In genomic region chr2:240403358-240404104, GRCh38 we compare ENCODE assay signal across 19 cellular contexts. TPM values are rescaled to one million over a fixed set of nuclear protein-coding genes. Genes with fewer than 3 reads are reported as not detected.
DNase-seq lines count a peak whose midpoint lies in the region; ATAC-seq and TF ChIP-seq lines count a peak whose summit lies in the region.
"Had no signal": no experiment of that assay in that cellular context is flagged by ENCODE, and none has a peak within 500 bp of the region (broad histone marks: within the 10 kb centered on the region; RNA-seq: fewer than 3 reads in every experiment).

No MANE protein-coding gene starts in this region.

- H3K9me3 Mint-ChIP-seq in activated naive CD4-positive, alpha-beta T cell treated with anti-CD3 and anti-CD28 coated beads, Interleukin-2, amount 50 U/mL, for 24 hours = no peaks in the 10 kb centered on the region
- no peaks in the 10 kb centered on the region for H3K9me3 Mint-ChIP-seq in endodermal cell
- no peaks in the 10 kb centered on the region for H3K9me3 Mint-ChIP-seq in stimulated activated effector memory CD8-positive, alpha-beta T cell treated with anti-CD3 and anti-CD28 coated beads, Interleukin-12 subunit alpha, Interleukin-12 subunit beta, amount 100 ng/mL, for 72 hours
- H3K9me3 Mint-ChIP-seq: dendritic cell treated with granulocyte-macrophage colony-stimulating factor and Interleukin-4, amounts not matched to agents 40 ng/mL and 50 ng/mL, for 4 days had no signal

- H3K9me2 ChIP-seq in MM.1S (replicated peaks; ENCODE audit: insufficient read depth, low read length) = no peaks in the 10 kb centered on the region

- H3K4me3 ChIP-seq in MM.1S (ENCODE audit: low read length) (no peak overlapping the region), endodermal cell (ENCODE audit: low read length) (no peak overlapping the region), breast epithelium (no peak overlapping the region)
- H3K4me3 ChIP-seq: GM23248, left ventricle myocardium inferior, right lobe of liver, vagina had no signal

- ATAC-seq in stimulated activated effector memory CD8-positive, alpha-beta T cell treated with anti-CD3 and anti-CD28 coated beads, Interleukin-12 subunit alpha, Interleukin-12 subunit beta, amount 100 ng/mL, for 72 hours = no peak
- ATAC-seq in HG02763 (IDR thresholded peaks at IDR 0.05; ENCODE audit: unreplicated experiment) = no peak
- ATAC-seq: foreskin keratinocyte, right lobe of liver had no signal

- no peaks in the 10 kb centered on the region for H3K79me2 ChIP-seq in MM.1S (ENCODE audit: low read length)

- H3K27ac ChIP-seq in MM.1S (ENCODE audit: low read length) (no peak overlapping the region; the same call in 1 of the 2 replicates), endodermal cell (ENCODE audit: low read depth, low read length) (no peak overlapping the region), breast epithelium (no peak overlapping the region)
- H3K27ac ChIP-seq: foreskin keratinocyte, GM23248, left ventricle myocardium inferior, right lobe of liver, vagina had no signal

- no peaks in the 10 kb centered on the region for H3K36me3 ChIP-seq in MM.1S (replicated peaks; ENCODE audit: insufficient read depth, low read length)
- H3K36me3 ChIP-seq in endodermal cell (ENCODE audit: control insufficient read depth, insufficient read depth, low read length) = no peaks in the 10 kb centered on the region
- no peaks in the 10 kb centered on the region for H3K36me3 ChIP-seq in breast epithelium
- H3K36me3 ChIP-seq: left ventricle myocardium inferior, right lobe of liver, vagina had no signal

- peak overlapping the region; percentile 59 for H3K4me3 Mint-ChIP-seq in activated naive CD4-positive, alpha-beta T cell treated with anti-CD3 and anti-CD28 coated beads, Interleukin-2, amount 50 U/mL, for 24 hours
- H3K4me3 Mint-ChIP-seq in endodermal cell = no peak overlapping the region
- no peak overlapping the region for H3K4me3 Mint-ChIP-seq in stimulated activated effector memory CD8-positive, alpha-beta T cell treated with anti-CD3 and anti-CD28 coated beads, Interleukin-12 subunit alpha, Interleukin-12 subunit beta, amount 100 ng/mL, for 72 hours
- H3K4me3 Mint-ChIP-seq: brain; dendritic cell treated with granulocyte-macrophage colony-stimulating factor and Interleukin-4, amounts not matched to agents 40 ng/mL and 50 ng/mL, for 4 days had no signal

- H3K4me2 ChIP-seq in MM.1S (ENCODE audit: low read depth, low read length) = peak overlapping the region; percentile 24; the same call in 1 of the 2 replicates

- intact Hi-C loops in breast epithelium (cut with DNase I; ENCODE audit: low total_unique reads) = no loop called here

- no peaks in the 10 kb centered on the region for H3K36me3 Mint-ChIP-seq in activated naive CD4-positive, alpha-beta T cell treated with anti-CD3 and anti-CD28 coated beads, Interleukin-2, amount 50 U/mL, for 24 hours
- H3K36me3 Mint-ChIP-seq in endodermal cell (ENCODE audit: low read depth) = no peaks in the 10 kb centered on the region
- no peaks in the 10 kb centered on the region for H3K36me3 Mint-ChIP-seq in stimulated activated effector memory CD8-positive, alpha-beta T cell treated with anti-CD3 and anti-CD28 coated beads, Interleukin-12 subunit alpha, Interleukin-12 subunit beta, amount 100 ng/mL, for 72 hours
- H3K36me3 Mint-ChIP-seq: brain had no signal

- H4K20me1 ChIP-seq in MM.1S (ENCODE audit: insufficient read depth, low read length) = no peaks in the 10 kb centered on the region

- H3K9ac ChIP-seq in MM.1S (ENCODE audit: low read length) (no peak overlapping the region), endodermal cell (ENCODE audit: extremely low read depth, low read length, poor library complexity, severe bottlenecking) (no peak overlapping the region)
- H3K9ac ChIP-seq: GM23248 had no signal

- peaks cover 13% of the 10 kb centered on the region for H3K4me1 Mint-ChIP-seq in activated naive CD4-positive, alpha-beta T cell treated with anti-CD3 and anti-CD28 coated beads, Interleukin-2, amount 50 U/mL, for 24 hours
- H3K4me1 Mint-ChIP-seq in endodermal cell = no peaks in the 10 kb centered on the region
- peaks cover 11% of the 10 kb centered on the region for H3K4me1 Mint-ChIP-seq in stimulated activated effector memory CD8-positive, alpha-beta T cell treated with anti-CD3 and anti-CD28 coated beads, Interleukin-12 subunit alpha, Interleukin-12 subunit beta, amount 100 ng/mL, for 72 hours

- H3K27me3 ChIP-seq in MM.1S (replicated peaks; ENCODE audit: insufficient read depth, low read length) = peaks cover 52% of the 10 kb centered on the region
- H3K27me3 ChIP-seq in endodermal cell (ENCODE audit: control insufficient read depth, insufficient read depth, low read length, poor library complexity, severe bottlenecking) = no peaks in the 10 kb centered on the region
- H3K27me3 ChIP-seq in breast epithelium = peaks cover 0 to 6% of the 10 kb centered on the region in 2 donors
- H3K27me3 ChIP-seq: right lobe of liver, vagina had no signal

- TF ChIP-seq CTCF in MM.1S (IDR thresholded peaks at IDR 0.05; ENCODE audit: low read length) (no peak), endodermal cell (conservative IDR thresholded peaks at IDR 0.05) (no peak), breast epithelium (IDR thresholded peaks at IDR 0.05) (no peak)

- no peaks in the 10 kb centered on the region for H3K27me3 Mint-ChIP-seq in activated naive CD4-positive, alpha-beta T cell treated with anti-CD3 and anti-CD28 coated beads, Interleukin-2, amount 50 U/mL, for 24 hours
- H3K27me3 Mint-ChIP-seq in endodermal cell (ENCODE audit: insufficient read depth) = peaks cover 1% of the 10 kb centered on the region

- DNase-seq in activated naive CD4-positive, alpha-beta T cell treated with Interleukin-2 at 50 U/mL for 16 hours = no peak
- peak; percentile 30 for DNase-seq in MM.1S
- DNase-seq in endodermal cell = peak; percentile 34
- no peak for DNase-seq in stimulated activated effector memory CD8-positive, alpha-beta T cell treated with anti-CD3 and anti-CD28 coated beads, Interleukin-12 subunit alpha, Interleukin-12 subunit beta, amount 100 ng/mL, for 72 hours (ENCODE audit: low spot score in 2 of 2)
- no peak for DNase-seq in NCI-H2196 treated with DMSO at 0.1 percent for 48 hours (lab: John Stamatoyannopoulos, UW; ENCODE audit: unreplicated experiment)
- no peak for DNase-seq in breast epithelium (ENCODE audit: low spot score in 2 of 2)
- DNase-seq: foreskin keratinocyte; GM23248; left ventricle myocardium inferior; NCI-H1694 treated with DMSO at 0.1 percent for 48 hours; NCI-H446; NK-92 treated with Interleukin-12 subunit alpha and Interleukin-12 subunit beta, amount 100 ng/mL, for 24 hours; occipital lobe had no signal

- no peaks in the 10 kb centered on the region for H3F3A ChIP-seq in MM.1S (ENCODE audit: insufficient read depth, low read length)

- H3K4me1 ChIP-seq in MM.1S (ENCODE audit: low read length) (no peaks in the 10 kb centered on the region), endodermal cell (ENCODE audit: control insufficient read depth, insufficient read depth, low read length) (no peaks in the 10 kb centered on the region), breast epithelium (no peaks in the 10 kb centered on the region)
- H3K4me1 ChIP-seq: foreskin keratinocyte, left ventricle myocardium inferior, right lobe of liver had no signal

- no peak overlapping the region for H3K27ac Mint-ChIP-seq in activated naive CD4-positive, alpha-beta T cell treated with anti-CD3 and anti-CD28 coated beads, Interleukin-2, amount 50 U/mL, for 24 hours
- H3K27ac Mint-ChIP-seq in endodermal cell = no peak overlapping the region
- peak overlapping the region; percentile 41 for H3K27ac Mint-ChIP-seq in stimulated activated effector memory CD8-positive, alpha-beta T cell treated with anti-CD3 and anti-CD28 coated beads, Interleukin-12 subunit alpha, Interleukin-12 subunit beta, amount 100 ng/mL, for 72 hours
- H3K27ac Mint-ChIP-seq: brain; dendritic cell treated with granulocyte-macrophage colony-stimulating factor and Interleukin-4, amounts not matched to agents 40 ng/mL and 50 ng/mL, for 4 days had no signal

- H3K9me3 ChIP-seq in MM.1S (replicated peaks; ENCODE audit: insufficient read depth, low read length) = no peaks in the 10 kb centered on the region
- no peaks in the 10 kb centered on the region for H3K9me3 ChIP-seq in endodermal cell (ENCODE audit: control insufficient read depth, low read length)
- H3K9me3 ChIP-seq in breast epithelium = no peaks in the 10 kb centered on the region
- H3K9me3 ChIP-seq: left ventricle myocardium inferior, right lobe of liver, vagina had no signal

- H2AFZ ChIP-seq in MM.1S (ENCODE audit: low read length) = no peak overlapping the region
- H2AFZ ChIP-seq: GM23248 had no signal

- TF ChIP-seq POLR2A in breast epithelium (IDR thresholded peaks at IDR 0.05) = no peak

- 84 to 93% methylated on average over 11 to 19 of the region's 19 CpGs for WGBS in endodermal cell (ENCODE audit: insufficient coverage in 1 of 2, insufficient read length in 1 of 2), 2 experiments

RNA-seq across cellular contexts. Expression of gene GPC1, which starts 31.9 kb away (rescaled TPM):
- 10 to 100 TPM; 37.8 to 69.7 TPM for total RNA-seq in endodermal cell
- polyA plus RNA-seq in endodermal cell (2013, experiment 1 of 2) = 55.9 TPM
- polyA plus RNA-seq in endodermal cell (2013, experiment 2 of 2) = 56.9 TPM
- total RNA-seq in breast epithelium = 10 to 100 TPM; 13.8 to 56.3 (median 21.0) TPM

Comparison
In these comparisons a context has a peak if more than half of its experiments do, and no peak if none do; other contexts are left out.
1. DNase-seq: peak in MM.1S (single experiment) and endodermal cell (single experiment); none in activated naive CD4-positive, alpha-beta T cell treated with Interleukin-2 at 50 U/mL for 16 hours (single experiment), stimulated activated effector memory CD8-positive, alpha-beta T cell treated with anti-CD3 and anti-CD28 coated beads, Interleukin-12 subunit alpha, Interleukin-12 subunit beta, amount 100 ng/mL, for 72 hours (0 of 2), NCI-H2196 treated with DMSO at 0.1 percent for 48 hours (single experiment) and breast epithelium (0 of 2).